Comparison of ENCODE assay signal across 1 cellular context in genomic region chr17:44171931-44172455, GRCh38.
TF ChIP-seq lines count a peak whose summit lies in the region.

No MANE protein-coding gene starts in this region.

TF ChIP-seq in HepG2, 621 proteins besides CTCF, POLR2A, EP300 and RAD21:
- TF ChIP-seq DNMT1 (CRISPR knock-in tag; IDR thresholded peaks at IDR 0.05) (0 out of 2 replicates have a peak, but pooled peaks have one; percentile 46), HMGA1 (CRISPR knock-in tag; conservative IDR thresholded peaks at IDR 0.05) (no peak), RBM22 (optimal IDR thresholded peaks at IDR 0.05; ENCODE audit: low read length) (peak; percentile 88), SAFB2 (CRISPR knock-in tag; IDR thresholded peaks at IDR 0.05; ENCODE audit: borderline replicate concordance, low read depth) (0 out of 2 replicates have a peak, but pooled peaks have one; percentile 28), BHLHE40 (IDR thresholded peaks at IDR 0.05; ENCODE audit: low read length) (no peak), ATM (IDR thresholded peaks at IDR 0.05; ENCODE audit: borderline replicate concordance) (no peak), CSRNP1 (CRISPR knock-in tag; IDR thresholded peaks at IDR 0.05) (peak; percentile 65; the same call in 1 of the 2 replicates), AKAP8 (CRISPR knock-in tag; IDR thresholded peaks at IDR 0.05) (peak; percentile 54; the same call in 1 of the 2 replicates), BORCS8-MEF2B (CRISPR knock-in tag; IDR thresholded peaks at IDR 0.05) (0 out of 2 replicates have a peak, but pooled peaks have one; percentile 24), ZNF790 (CRISPR knock-in tag; IDR thresholded peaks at IDR 0.05; ENCODE audit: borderline replicate concordance) (0 out of 2 replicates have a peak, but pooled peaks have one; percentile 29), DPF2 (CRISPR knock-in tag; IDR thresholded peaks at IDR 0.05; ENCODE audit: borderline replicate concordance, low read depth) (no peak), AGO2 (optimal IDR thresholded peaks at IDR 0.05; ENCODE audit: low read depth, low read length) (peak; percentile 93), ZNF33B (CRISPR knock-in tag; IDR thresholded peaks at IDR 0.05) (0 out of 2 replicates have a peak, but pooled peaks have one; percentile 38), ZBTB38 (CRISPR knock-in tag; IDR thresholded peaks at IDR 0.05) (peak; percentile 20; the same call in 1 of the 2 replicates)
- TF ChIP-seq, protein P1, sequence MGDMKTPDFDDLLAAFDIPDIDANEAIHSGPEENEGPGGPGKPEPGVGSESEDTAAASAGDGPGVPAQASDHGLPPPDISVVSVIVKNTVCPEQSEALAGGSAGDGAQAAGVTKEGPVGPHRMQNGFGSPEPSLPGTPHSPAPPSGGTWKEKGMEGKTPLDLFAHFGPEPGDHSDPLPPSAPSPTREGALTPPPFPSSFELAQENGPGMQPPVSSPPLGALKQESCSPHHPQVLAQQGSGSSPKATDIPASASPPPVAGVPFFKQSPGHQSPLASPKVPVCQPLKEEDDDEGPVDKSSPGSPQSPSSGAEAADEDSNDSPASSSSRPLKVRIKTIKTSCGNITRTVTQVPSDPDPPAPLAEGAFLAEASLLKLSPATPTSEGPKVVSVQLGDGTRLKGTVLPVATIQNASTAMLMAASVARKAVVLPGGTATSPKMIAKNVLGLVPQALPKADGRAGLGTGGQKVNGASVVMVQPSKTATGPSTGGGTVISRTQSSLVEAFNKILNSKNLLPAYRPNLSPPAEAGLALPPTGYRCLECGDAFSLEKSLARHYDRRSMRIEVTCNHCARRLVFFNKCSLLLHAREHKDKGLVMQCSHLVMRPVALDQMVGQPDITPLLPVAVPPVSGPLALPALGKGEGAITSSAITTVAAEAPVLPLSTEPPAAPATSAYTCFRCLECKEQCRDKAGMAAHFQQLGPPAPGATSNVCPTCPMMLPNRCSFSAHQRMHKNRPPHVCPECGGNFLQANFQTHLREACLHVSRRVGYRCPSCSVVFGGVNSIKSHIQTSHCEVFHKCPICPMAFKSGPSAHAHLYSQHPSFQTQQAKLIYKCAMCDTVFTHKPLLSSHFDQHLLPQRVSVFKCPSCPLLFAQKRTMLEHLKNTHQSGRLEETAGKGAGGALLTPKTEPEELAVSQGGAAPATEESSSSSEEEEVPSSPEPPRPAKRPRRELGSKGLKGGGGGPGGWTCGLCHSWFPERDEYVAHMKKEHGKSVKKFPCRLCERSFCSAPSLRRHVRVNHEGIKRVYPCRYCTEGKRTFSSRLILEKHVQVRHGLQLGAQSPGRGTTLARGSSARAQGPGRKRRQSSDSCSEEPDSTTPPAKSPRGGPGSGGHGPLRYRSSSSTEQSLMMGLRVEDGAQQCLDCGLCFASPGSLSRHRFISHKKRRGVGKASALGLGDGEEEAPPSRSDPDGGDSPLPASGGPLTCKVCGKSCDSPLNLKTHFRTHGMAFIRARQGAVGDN (CRISPR knock-in tag; IDR thresholded peaks at IDR 0.05): peak; percentile 41
- TF ChIP-seq, protein P2, sequence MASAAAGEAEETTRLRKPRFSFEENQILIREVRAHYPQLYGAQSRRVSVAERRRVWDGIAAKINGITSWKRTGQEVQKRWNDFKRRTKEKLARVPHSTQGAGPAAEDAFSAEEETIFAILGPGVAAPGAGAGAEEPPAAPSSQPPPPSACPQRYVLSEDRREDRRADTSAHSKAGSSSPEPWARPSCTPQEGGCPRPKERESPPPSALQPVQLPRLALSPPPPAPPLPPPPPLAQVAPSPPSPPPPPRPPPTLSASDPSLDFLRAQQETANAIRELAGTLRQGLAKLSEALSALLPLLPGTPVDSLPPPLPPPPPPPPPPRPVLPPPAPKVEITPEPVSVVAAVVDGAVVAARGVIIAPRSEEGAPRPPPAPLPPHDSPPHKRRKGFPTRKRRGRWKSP (CRISPR knock-in tag; IDR thresholded peaks at IDR 0.05): no peak
- TF ChIP-seq, protein P3, sequence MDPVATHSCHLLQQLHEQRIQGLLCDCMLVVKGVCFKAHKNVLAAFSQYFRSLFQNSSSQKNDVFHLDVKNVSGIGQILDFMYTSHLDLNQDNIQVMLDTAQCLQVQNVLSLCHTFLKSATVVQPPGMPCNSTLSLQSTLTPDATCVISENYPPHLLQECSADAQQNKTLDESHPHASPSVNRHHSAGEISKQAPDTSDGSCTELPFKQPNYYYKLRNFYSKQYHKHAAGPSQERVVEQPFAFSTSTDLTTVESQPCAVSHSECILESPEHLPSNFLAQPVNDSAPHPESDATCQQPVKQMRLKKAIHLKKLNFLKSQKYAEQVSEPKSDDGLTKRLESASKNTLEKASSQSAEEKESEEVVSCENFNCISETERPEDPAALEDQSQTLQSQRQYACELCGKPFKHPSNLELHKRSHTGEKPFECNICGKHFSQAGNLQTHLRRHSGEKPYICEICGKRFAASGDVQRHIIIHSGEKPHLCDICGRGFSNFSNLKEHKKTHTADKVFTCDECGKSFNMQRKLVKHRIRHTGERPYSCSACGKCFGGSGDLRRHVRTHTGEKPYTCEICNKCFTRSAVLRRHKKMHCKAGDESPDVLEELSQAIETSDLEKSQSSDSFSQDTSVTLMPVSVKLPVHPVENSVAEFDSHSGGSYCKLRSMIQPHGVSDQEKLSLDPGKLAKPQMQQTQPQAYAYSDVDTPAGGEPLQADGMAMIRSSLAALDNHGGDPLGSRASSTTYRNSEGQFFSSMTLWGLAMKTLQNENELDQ (CRISPR knock-in tag; IDR thresholded peaks at IDR 0.05; ENCODE audit: borderline replicate concordance): no peak
